ENCODE assay signal across 23 cellular contexts in genomic region chr11:2198621-2199365, GRCh38. TPM values are rescaled to one million over a fixed set of nuclear protein-coding genes. Genes with fewer than 3 reads are reported as not detected.
DNase-seq lines count a peak whose midpoint lies in the region; ATAC-seq and TF ChIP-seq lines count a peak whose summit lies in the region.
"Had no signal": no experiment of that assay in that cellular context is flagged by ENCODE, and none has a peak within 500 bp of the region (broad histone marks: within the 10 kb centered on the region; RNA-seq: fewer than 3 reads in every experiment).

No MANE protein-coding gene starts in this region.

- H3K36me3 ChIP-seq in adipocyte (ENCODE audit: control insufficient read depth, insufficient read depth, low read length, severe bottlenecking), result no peaks in the 10 kb centered on the region
- H3K36me3 ChIP-seq: HAP-1, Peyer's patch had no signal

- peaks cover 34% of the 10 kb centered on the region for H3K27me3 ChIP-seq in adipocyte (replicated peaks; ENCODE audit: control insufficient read depth, insufficient read depth, low read length)
- no peaks in the 10 kb centered on the region for H3K27me3 ChIP-seq in CD4-positive, alpha-beta T cell (ENCODE audit: control insufficient read depth, insufficient read depth, low read length)
- H3K27me3 ChIP-seq: Peyer's patch had no signal

- no peaks in the 10 kb centered on the region for H3K36me3 Mint-ChIP-seq in CD4-positive, alpha-beta T cell (ENCODE audit: low read depth)

- peaks cover 13% of the 10 kb centered on the region for H3K9me3 ChIP-seq in adipocyte (ENCODE audit: control insufficient read depth, low read length)
- H3K9me3 ChIP-seq in CD4-positive, alpha-beta T cell (ENCODE audit: control insufficient read depth, low read length), result no peaks in the 10 kb centered on the region
- H3K9me3 ChIP-seq: HAP-1, Peyer's patch had no signal

- CTCF ChIA-PET in CD4-positive, alpha-beta T cell (lab: Charles Lee), result interaction anchor here (1.7 kb wide), 1 partner anchor 222 kb away, joined by 5 read pairs; no protein-coding TSS in a partner anchor

- no peak for TF ChIP-seq CTCF in CD4-positive, alpha-beta T cell (IDR thresholded peaks at IDR 0.05)

- intact Hi-C loops in Right ventricle myocardium inferior (cut with DNase I), result loop anchor here (10.0 kb wide), 2 partner anchors 336 to 696 kb away; no protein-coding TSS in a partner anchor
- intact Hi-C loops in cardiac septum (cut with DNase I), result loop anchor here (5.0 to 10.0 kb wide), 2 partner anchors 329 to 696 kb away; no protein-coding TSS in a partner anchor
- intact Hi-C loops in CD4-positive, alpha-beta T cell (cut with DNase I, micrococcal nuclease), result loop anchor here (5.0 to 10.0 kb wide), 3 partner anchors 334 to 696 kb away; no protein-coding TSS in a partner anchor

- H3K4me1 Mint-ChIP-seq in CD4-positive, alpha-beta T cell (ENCODE audit: low read depth), result peaks cover 13% of the 10 kb centered on the region

- H3K4me1 ChIP-seq in adipocyte (ENCODE audit: control insufficient read depth, insufficient read depth, low read length), result no peaks in the 10 kb centered on the region
- H3K4me1 ChIP-seq: HAP-1 had no signal

- DNase-seq in Right ventricle myocardium inferior (ENCODE audit: missing footprints), result peak; percentile 51
- DNase-seq in cardiac septum (ENCODE audit: low spot score), result no peak
- peak; percentile 52 for DNase-seq in GDM1 (lab: John Stamatoyannopoulos, UW)
- peak; percentile 7 for DNase-seq in adipocyte (ENCODE audit: low read depth)
- DNase-seq in retina, result peak; percentile 21
- DNase-seq in CD4-positive, alpha-beta T cell, result no peak
- no peak for DNase-seq in midbrain (lab: John Stamatoyannopoulos, UW)
- DNase-seq: GM23248; IMR-90; NCI-H1048; NCI-H1417 treated with DMSO at 0.1 percent for 48 hours; NCI-H187 treated with DMSO at 0.1 percent for 48 hours; NCI-H2227 treated with DMSO at 0.1 percent for 48 hours; NCI-H510A; NK-92 treated with Interleukin-12 subunit alpha and Interleukin-12 subunit beta, amount 100 ng/mL, for 24 hours; Peyer's patch; SHP77; SW 1271; T-helper 2 cell had no signal

- no peak overlapping the region for H3K4me3 ChIP-seq in adipocyte (ENCODE audit: low read length)
- H3K4me3 ChIP-seq: GM23248, HAP-1, Peyer's patch had no signal

- no peak overlapping the region for H3K27ac ChIP-seq in CD4-positive, alpha-beta T cell (ENCODE audit: low read depth, low read length)
- H3K27ac ChIP-seq: GM23248, Peyer's patch had no signal

- no peak overlapping the region for H3K9ac ChIP-seq in adipocyte (ENCODE audit: low read length)
- H3K9ac ChIP-seq: GM23248 had no signal

- H3K27ac Mint-ChIP-seq in CD4-positive, alpha-beta T cell, result no peak overlapping the region

- no peak for ATAC-seq in Right ventricle myocardium inferior
- no peak for ATAC-seq in CD4-positive, alpha-beta T cell (ENCODE audit: poor library complexity)

- no peaks in the 10 kb centered on the region for H3K27me3 Mint-ChIP-seq in CD4-positive, alpha-beta T cell

- POLR2A ChIA-PET in CD4-positive, alpha-beta T cell (lab: Charles Lee), result no interaction called here

- H3K4me3 Mint-ChIP-seq in CD4-positive, alpha-beta T cell, result no peak overlapping the region

- no peaks in the 10 kb centered on the region for H3K9me3 Mint-ChIP-seq in CD4-positive, alpha-beta T cell

RNA-seq across cellular contexts. Expression of gene TH, which starts 27.2 kb away (rescaled TPM):
- total RNA-seq in Right ventricle myocardium inferior (not detected), cardiac septum (not detected)
- total RNA-seq in CD4-positive, alpha-beta T cell, result not detected
- total RNA-seq: G401, GM23248, IMR-90, OCI-LY7 had no signal

RNA-seq across cellular contexts. Expression of gene INS, which starts 37.8 kb away (rescaled TPM):
- total RNA-seq in Right ventricle myocardium inferior, result not detected
- total RNA-seq in cardiac septum, result not detected
- total RNA-seq in CD4-positive, alpha-beta T cell, result not detected
- total RNA-seq: G401, GM23248, IMR-90, MCF 10A, OCI-LY7, Peyer's patch had no signal

RNA-seq across cellular contexts. Expression of gene IGF2, which starts 59.6 kb away (rescaled TPM):
- total RNA-seq in Right ventricle myocardium inferior (80.9 TPM), cardiac septum (87.7 TPM)
- not detected for total RNA-seq in CD4-positive, alpha-beta T cell
- total RNA-seq: G401, GM23248, OCI-LY7 had no signal

Comparison
In these comparisons a context has a peak if more than half of its experiments do, and no peak if none do; other contexts are left out.
1. DNase-seq: peak in Right ventricle myocardium inferior (single experiment), GDM1 (single experiment), adipocyte (single experiment) and retina (single experiment); none in cardiac septum (single experiment), CD4-positive, alpha-beta T cell (0 of 10) and midbrain (single experiment).
2. RNA of gene IGF2, which starts 59.6 kb away (total RNA-seq): 87.7 TPM in cardiac septum (single experiment) and 80.9 TPM in Right ventricle myocardium inferior (single experiment); not detected in CD4-positive, alpha-beta T cell; every median in the first group is over 10 times any median in the second.